Comparison of ENCODE assay signal across 22 cellular contexts in genomic region chr20:5511505-5511904, GRCh38.
"Had no signal": no experiment of that assay in that cellular context is flagged by ENCODE, and none has a peak within 500 bp of the region (broad histone marks: within the 10 kb centered on the region; RNA-seq: fewer than 3 reads in every experiment).

No MANE protein-coding gene starts in this region.

- H3K4me2 ChIP-seq: KMS-11 had no signal

- DNase-seq: MM.1S, NCI-H1092 treated with DMSO at 0.1 percent for 48 hours, NCI-H1436, NCI-H187, NCI-H2029, NCI-H2081 treated with DMSO at 0.1 percent for 48 hours, NCI-H2171, NCI-H226, NCI-H446, NCI-H510A, NCI-H524 treated with DMSO at 0.1 percent for 48 hours, NCI-H69, NCI-H774, Right ventricle myocardium superior, RPMI8226, SIG-M5 had no signal

- H3K9ac ChIP-seq: KMS-11 had no signal

- ATAC-seq: K562 had no signal

- H3K27me3 ChIP-seq: SJSA1 had no signal

- H3K27ac ChIP-seq: HL-60, KMS-11, SJSA1, SK-N-MC had no signal

- H3K27ac Mint-ChIP-seq: IgD-negative memory B cell had no signal

- H3K36me3 ChIP-seq: SJSA1 had no signal

- H3K9me3 ChIP-seq: SJSA1 had no signal

- H3K27me3 Mint-ChIP-seq: IgD-negative memory B cell had no signal

- H3K4me3 ChIP-seq: K562, SJSA1, SK-N-MC had no signal
